28 cellular contexts compared by ENCODE assay signal in genomic region chr17:1907216-1907631, GRCh38.
DNase-seq lines count a peak whose midpoint lies in the region; ATAC-seq, FAIRE-seq and TF ChIP-seq lines count a peak whose summit lies in the region.
"Had no signal": no experiment of that assay in that cellular context is flagged by ENCODE, and none has a peak within 500 bp of the region (broad histone marks: within the 10 kb centered on the region; RNA-seq: fewer than 3 reads in every experiment).

No MANE protein-coding gene starts in this region.

- H3K27ac ChIP-seq in small intestine (ENCODE audit: low read depth in 1 of 2, low read length in 1 of 2): no peak overlapping the region
- H3K27ac ChIP-seq in heart left ventricle: no peak overlapping the region
- H3K27ac ChIP-seq: cardiac muscle cell, coronary artery, suprapubic skin had no signal

- no peak overlapping the region for H3K27ac Mint-ChIP-seq in nephron progenitor cell
- H3K27ac Mint-ChIP-seq: activated CD8-positive, alpha-beta T cell treated with anti-CD3 and anti-CD28 coated beads, Interleukin-2, amount 10 ng/mL, durations not matched to agents 7 days and 5 days; activated naive CD4-positive, alpha-beta T cell treated with anti-CD3 and anti-CD28 coated beads, Interleukin-2, amount 50 U/mL, for 24 hours; activated T-helper 17 cell treated with anti-CD3 and anti-CD28 coated beads, Interleukin-2, amount 50 U/mL, for 72 hours; effector memory CD8-positive, alpha-beta T cell; mesothelial cell of epicardium; naive B cell; T-helper 2 cell treated with Interferon-gamma antibody and Interleukin-4, amounts not matched to agents 5 μg/mL and 100 μg/mL, for 36 hours had no signal

- H3K36me3 ChIP-seq in small intestine (ENCODE audit: control insufficient read depth in 2 of 2, insufficient read depth in 2 of 2, low read length in 2 of 2) (no peaks in the 10 kb centered on the region), heart left ventricle (no peaks in the 10 kb centered on the region)
- H3K36me3 ChIP-seq: cardiac muscle cell, suprapubic skin had no signal

- WGBS in small intestine, 3 donors: 40 to 76% (median 59%) methylated on average over 17 of the region's 17 CpGs
- WGBS in heart left ventricle, 4 donors: 75 to 83% (median 81%) methylated on average over 17 of the region's 17 CpGs

- H3K4me3 Mint-ChIP-seq in nephron progenitor cell: peak overlapping the region; percentile 77
- H3K4me3 Mint-ChIP-seq: activated CD8-positive, alpha-beta T cell treated with anti-CD3 and anti-CD28 coated beads, Interleukin-2, amount 10 ng/mL, durations not matched to agents 7 days and 5 days; activated T-helper 17 cell treated with anti-CD3 and anti-CD28 coated beads, Interleukin-2, amount 50 U/mL, for 72 hours; effector memory CD8-positive, alpha-beta T cell; T-helper 2 cell treated with Interferon-gamma antibody and Interleukin-4, amounts not matched to agents 5 μg/mL and 100 μg/mL, for 36 hours had no signal

- FAIRE-seq in small intestine (lab: Jason Lieb, UNC): no peak
- FAIRE-seq: RCC 7860 had no signal

- no peaks in the 10 kb centered on the region for H3K9me3 Mint-ChIP-seq in nephron progenitor cell
- H3K9me3 Mint-ChIP-seq: activated naive CD4-positive, alpha-beta T cell treated with anti-CD3 and anti-CD28 coated beads, Interleukin-2, amount 50 U/mL, for 24 hours; activated T-helper 17 cell treated with anti-CD3 and anti-CD28 coated beads, Interleukin-2, amount 50 U/mL, for 72 hours; effector memory CD8-positive, alpha-beta T cell; mesothelial cell of epicardium; naive B cell; T-helper 2 cell treated with Interferon-gamma antibody and Interleukin-4, amounts not matched to agents 5 μg/mL and 100 μg/mL, for 36 hours had no signal

- ATAC-seq in GM18502 (IDR thresholded peaks at IDR 0.05; ENCODE audit: poor library complexity, unreplicated experiment): no peak
- no peak for ATAC-seq in heart left ventricle
- ATAC-seq: activated CD8-positive, alpha-beta T cell treated with anti-CD3 and anti-CD28 coated beads, Interleukin-2, amount 10 ng/mL, durations not matched to agents 7 days and 5 days; activated T-helper 17 cell treated with anti-CD3 and anti-CD28 coated beads, Interleukin-2, amount 50 U/mL, for 72 hours; effector memory CD8-positive, alpha-beta T cell had no signal

- no peaks in the 10 kb centered on the region for H3K36me3 Mint-ChIP-seq in nephron progenitor cell (ENCODE audit: low read depth)
- H3K36me3 Mint-ChIP-seq: activated naive CD4-positive, alpha-beta T cell treated with anti-CD3 and anti-CD28 coated beads, Interleukin-2, amount 50 U/mL, for 24 hours; mesothelial cell of epicardium; naive B cell had no signal

- peak; percentile 48 for DNase-seq in DMS53 (lab: John Stamatoyannopoulos, UW)
- DNase-seq in DMS53 treated with DMSO at 0.1 percent for 48 hours (lab: John Stamatoyannopoulos, UW; ENCODE audit: unreplicated experiment): no peak
- DNase-seq in cerebellar cortex (ENCODE audit: low spot score): peak; percentile 68
- no peak for DNase-seq in nephron progenitor cell
- DNase-seq in small intestine: peak; percentile 21
- no peak for DNase-seq in HPDE6-E6E7 (ENCODE audit: extremely low spot score)
- no peak for DNase-seq in heart left ventricle
- DNase-seq: 8988T; activated CD8-positive, alpha-beta T cell treated with anti-CD3 and anti-CD28 coated beads, Interleukin-2, amount 10 ng/mL, durations not matched to agents 7 days and 5 days; effector memory CD8-positive, alpha-beta T cell; erythroblast; H9; IMR-90; naive B cell; NCI-H1694; NCI-H446 treated with DMSO at 0.1 percent for 48 hours; NCI-H774; SIG-M5; stimulated activated naive CD4-positive, alpha-beta T cell treated with Interleukin-2 at 50 U/mL for 16 hours had no signal

- H3K4me1 Mint-ChIP-seq in nephron progenitor cell: peaks cover 59% of the 10 kb centered on the region
- H3K4me1 Mint-ChIP-seq: activated T-helper 17 cell treated with anti-CD3 and anti-CD28 coated beads, Interleukin-2, amount 50 U/mL, for 72 hours had no signal

- H3K4me3 ChIP-seq in small intestine (ENCODE audit: low read depth in 1 of 2, low read length in 2 of 2): no peak overlapping the region
- no peak overlapping the region for H3K4me3 ChIP-seq in heart left ventricle
- H3K4me3 ChIP-seq: cardiac muscle cell had no signal

- H3K27me3 ChIP-seq in small intestine (ENCODE audit: control insufficient read depth in 2 of 2, insufficient read depth in 2 of 2, low read length in 2 of 2) (peaks cover 0 to 14% of the 10 kb centered on the region in 2 donors), heart left ventricle (peaks cover 0 to 44% (median 10%) of the 10 kb centered on the region in 9 donors)

- H3K9me3 ChIP-seq in small intestine (ENCODE audit: control insufficient read depth, low read depth) (no peaks in the 10 kb centered on the region), heart left ventricle (no peaks in the 10 kb centered on the region)
- H3K9me3 ChIP-seq: suprapubic skin had no signal

- TF ChIP-seq CTCF in nephron progenitor cell (IDR thresholded peaks at IDR 0.05) (no peak), heart left ventricle (IDR thresholded peaks at IDR 0.05) (no peak)

- peaks cover 91% of the 10 kb centered on the region for H3K27me3 Mint-ChIP-seq in nephron progenitor cell (ENCODE audit: low read depth, poor library complexity)

- no peak for TF ChIP-seq POLR2A in heart left ventricle (IDR thresholded peaks at IDR 0.05)

- H3K4me1 ChIP-seq in small intestine (ENCODE audit: control insufficient read depth in 2 of 2, insufficient read depth in 1 of 2, low read depth in 1 of 2, low read length in 1 of 2) (no peaks in the 10 kb centered on the region), heart left ventricle (peaks cover 0 to 28% (median 10%) of the 10 kb centered on the region in 12 donors)

- intact Hi-C loops in heart left ventricle (cut with DNase I): loop anchor here in 9 of 10 donors (1.0 to 10.0 kb wide), 8 partner anchors 118 to 378 kb away; partner anchors contain the start of genes OVCA2 (in 3 of the 9), RTN4RL1 (in 2 of the 9) and WDR81 (in 1 of the 9)

Comparison
In these comparisons a context has a peak if more than half of its experiments do, and no peak if none do; other contexts are left out.
1. DNase-seq: peak in DMS53 (single experiment), cerebellar cortex (single experiment) and small intestine (single experiment); none in DMS53 treated with DMSO at 0.1 percent for 48 hours (single experiment), nephron progenitor cell (single experiment), HPDE6-E6E7 (single experiment) and heart left ventricle (0 of 5).